In genomic region chr9:133516256-133516960, GRCh38 we compare ENCODE assay signal across 31 cellular contexts. TPM values are rescaled to one million over a fixed set of nuclear protein-coding genes. Genes with fewer than 3 reads are reported as not detected.
"Had no signal": no experiment of that assay in that cellular context is flagged by ENCODE, and none has a peak within 500 bp of the region (broad histone marks: within the 10 kb centered on the region; RNA-seq: fewer than 3 reads in every experiment).

No MANE protein-coding gene starts in this region.

- ATAC-seq: activated CD8-positive, alpha-beta memory T cell treated with anti-CD3 and anti-CD28 coated beads, Interleukin-2, amount 10 ng/mL, durations not matched to agents 7 days and 5 days; activated naive CD8-positive, alpha-beta T cell treated with anti-CD3 and anti-CD28 coated beads, Interleukin-2, amount 50 U/mL, for 24 hours; Panc1 had no signal

- DNase-seq: activated CD4-positive, alpha-beta memory T cell treated with anti-CD3 and anti-CD28 coated beads, Interleukin-2, amount 10 ng/mL, durations not matched to agents 7 days and 5 days; activated CD4-positive, alpha-beta T cell treated with anti-CD3 and anti-CD28 coated beads for 1 hour; activated CD4-positive, alpha-beta T cell treated with anti-CD3 and anti-CD28 coated beads for 48 hours; activated CD4-positive, CD25-positive, alpha-beta regulatory T cell; activated CD8-positive, alpha-beta memory T cell treated with anti-CD3 and anti-CD28 coated beads for 24 hours; activated CD8-positive, alpha-beta memory T cell treated with anti-CD3 and anti-CD28 coated beads, Interleukin-2, amount 10 ng/mL, durations not matched to agents 7 days and 5 days; activated CD8-positive, alpha-beta memory T cell treated with anti-CD3 and anti-CD28 coated beads, Interleukin-2, amount 50 U/mL, for 48 hours; activated effector memory CD4-positive, alpha-beta T cell treated with Interleukin-2 at 50 U/mL for 16 hours; activated naive CD4-positive, alpha-beta T cell treated with anti-CD3 and anti-CD28 coated beads, Interleukin-2, amount 10 ng/mL, durations not matched to agents 7 days and 5 days; activated naive CD8-positive, alpha-beta T cell treated with anti-CD3 and anti-CD28 coated beads, Interleukin-2, amount 50 U/mL, for 24 hours; activated T-cell treated with anti-CD3 and anti-CD28 coated beads, Interleukin-2, amount 50 U/mL, for 48 hours; anterior cingulate cortex; central memory CD4-positive, alpha-beta T cell; Karpas-422; KBM-7; NCI-H1105; NCI-H1417 treated with DMSO at 0.1 percent for 48 hours; NCI-H1930; NCI-H2081 treated with DMSO at 0.1 percent for 48 hours; NCI-H226; NCI-H524 treated with DMSO at 0.1 percent for 48 hours; SW 1271; T-helper 1 cell; T-helper 2 cell; T-helper 9 cell had no signal

- H3K27ac ChIP-seq: VCaP had no signal

RNA-seq across cellular contexts. Expression of gene MYMK, which starts 8.4 kb away (rescaled TPM):
- total RNA-seq: activated CD4-positive, alpha-beta memory T cell treated with anti-CD3 and anti-CD28 coated beads, Interleukin-2, amount 10 ng/mL, durations not matched to agents 7 days and 5 days; activated CD8-positive, alpha-beta memory T cell treated with anti-CD3 and anti-CD28 coated beads, Interleukin-2, amount 10 ng/mL, durations not matched to agents 7 days and 5 days; bronchial epithelial cell; MCF 10A; NCI-H460; RPMI7951 had no signal

RNA-seq across cellular contexts. Expression of gene ADAMTSL2, which starts 18.1 kb away (rescaled TPM):
- total RNA-seq: activated CD4-positive, alpha-beta memory T cell treated with anti-CD3 and anti-CD28 coated beads, Interleukin-2, amount 10 ng/mL, durations not matched to agents 7 days and 5 days; activated CD8-positive, alpha-beta memory T cell treated with anti-CD3 and anti-CD28 coated beads, Interleukin-2, amount 10 ng/mL, durations not matched to agents 7 days and 5 days; bronchial epithelial cell; MCF 10A; NCI-H460 had no signal
